Comparison of ENCODE assay signal across 1 cellular context in genomic region chr17:82961366-82962162, GRCh38.
TF ChIP-seq lines count a peak whose summit lies in the region.

No MANE protein-coding gene starts in this region.

TF ChIP-seq in HepG2, 621 proteins besides CTCF, POLR2A, EP300 and RAD21 (continued from another document):
- TF ChIP-seq GRHL1 (CRISPR knock-in tag; conservative IDR thresholded peaks at IDR 0.05) (no peak), CENPT (CRISPR knock-in tag; IDR thresholded peaks at IDR 0.05; ENCODE audit: low read depth) (no peak), ZNF841 (CRISPR knock-in tag; IDR thresholded peaks at IDR 0.05; ENCODE audit: borderline replicate concordance) (no peak), ZNF839 (CRISPR knock-in tag; IDR thresholded peaks at IDR 0.05; ENCODE audit: borderline replicate concordance) (no peak)
TF ChIP-seq in HepG2: peak in this region for 0.
